ENCODE assay signal across 17 cellular contexts in the genomic region with DNA sequence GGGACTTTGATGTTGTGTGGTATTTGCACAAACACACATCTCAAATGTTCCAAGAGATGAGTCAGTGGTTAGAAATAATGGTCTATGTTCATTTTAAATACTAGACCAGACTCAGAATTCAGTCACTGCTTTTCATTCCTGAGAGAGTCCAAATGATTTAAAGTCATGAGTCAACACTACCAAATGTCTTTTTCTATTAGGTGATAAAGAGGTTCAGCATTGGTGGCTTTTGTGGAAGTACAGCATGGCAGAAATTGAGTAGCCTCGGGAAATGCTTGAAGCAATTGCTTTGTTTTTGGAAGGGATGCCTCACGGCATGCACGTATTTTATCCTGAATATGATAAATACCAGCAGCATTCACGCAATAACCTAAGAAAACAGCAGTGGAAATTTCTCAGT.
DNase-seq lines count a peak whose midpoint lies in the region; ATAC-seq, FAIRE-seq and TF ChIP-seq lines count a peak whose summit lies in the region.
"Had no signal": no experiment of that assay in that cellular context is flagged by ENCODE, and none has a peak within 500 bp of the region (broad histone marks: within the 10 kb centered on the region; RNA-seq: fewer than 3 reads in every experiment).

No MANE protein-coding gene starts in this region.

- H3K9me3 ChIP-seq in astrocyte (ENCODE audit: insufficient read depth, low read depth, low read length): no peaks in the 10 kb centered on the region
- H3K9me3 ChIP-seq: BLaER1, body of pancreas, transverse colon had no signal

- H3K36me3 ChIP-seq in astrocyte (ENCODE audit: insufficient read depth, low read length): no peaks in the 10 kb centered on the region
- H3K36me3 ChIP-seq: BLaER1, transverse colon had no signal

- peak overlapping the region; percentile 63 for H3K27ac ChIP-seq in astrocyte (ENCODE audit: low read depth, low read length)
- H3K27ac ChIP-seq: BLaER1, body of pancreas, transverse colon had no signal

- peaks cover 7% of the 10 kb centered on the region for H3K4me1 Mint-ChIP-seq in astrocyte (ENCODE audit: low read depth, unreplicated experiment)
- no peaks in the 10 kb centered on the region for H3K4me1 Mint-ChIP-seq in activated T-helper 17 cell treated with anti-CD3 and anti-CD28 coated beads, Interleukin-2, amount 50 U/mL, for 72 hours
- H3K4me1 Mint-ChIP-seq: memory B cell had no signal

- TF ChIP-seq CTCF in AG09319 (IDR thresholded peaks at IDR 0.05; ENCODE audit: low read depth, low read length): no peak
- no peak for TF ChIP-seq CTCF in astrocyte (IDR thresholded peaks at IDR 0.05; ENCODE audit: insufficient read depth, low read depth, low read length)

- FAIRE-seq in astrocyte (lab: Jason Lieb, UNC): peak; percentile 34

- H2AFZ ChIP-seq in astrocyte (ENCODE audit: low read depth, low read length): no peak overlapping the region

- H3K36me3 Mint-ChIP-seq in astrocyte (ENCODE audit: low read depth, unreplicated experiment): no peaks in the 10 kb centered on the region
- H3K36me3 Mint-ChIP-seq in activated T-helper 17 cell treated with anti-CD3 and anti-CD28 coated beads, Interleukin-2, amount 50 U/mL, for 72 hours (ENCODE audit: low read depth): no peaks in the 10 kb centered on the region
- H3K36me3 Mint-ChIP-seq: memory B cell had no signal

- H3K27me3 ChIP-seq in astrocyte (ENCODE audit: insufficient read depth, low read length): no peaks in the 10 kb centered on the region
- H3K27me3 ChIP-seq: BLaER1, body of pancreas, transverse colon had no signal

- no peaks in the 10 kb centered on the region for H3K27me3 Mint-ChIP-seq in astrocyte (ENCODE audit: low read depth, unreplicated experiment)
- H3K27me3 Mint-ChIP-seq in activated T-helper 17 cell treated with anti-CD3 and anti-CD28 coated beads, Interleukin-2, amount 50 U/mL, for 72 hours: no peaks in the 10 kb centered on the region
- H3K27me3 Mint-ChIP-seq: memory B cell had no signal

- no peaks in the 10 kb centered on the region for H3K79me2 ChIP-seq in astrocyte (ENCODE audit: insufficient read depth, low read length)

- H3K9me3 Mint-ChIP-seq in astrocyte (ENCODE audit: unreplicated experiment): no peaks in the 10 kb centered on the region
- peaks cover 4% of the 10 kb centered on the region for H3K9me3 Mint-ChIP-seq in activated T-helper 17 cell treated with anti-CD3 and anti-CD28 coated beads, Interleukin-2, amount 50 U/mL, for 72 hours

- peak overlapping the region; percentile 36 for H3K4me2 ChIP-seq in astrocyte (ENCODE audit: low read length)
- H3K4me2 ChIP-seq: BLaER1 had no signal

- H3K4me3 ChIP-seq in astrocyte (ENCODE audit: insufficient read depth, low read depth, low read length): no peak overlapping the region
- H3K4me3 ChIP-seq: BLaER1, body of pancreas, transverse colon had no signal

- no peak overlapping the region for H3K9ac ChIP-seq in astrocyte (ENCODE audit: low read length)
- H3K9ac ChIP-seq: BLaER1 had no signal

- no peak for ATAC-seq in HG03280 (IDR thresholded peaks at IDR 0.05; ENCODE audit: unreplicated experiment)
- ATAC-seq in activated T-helper 17 cell treated with anti-CD3 and anti-CD28 coated beads, Interleukin-2, amount 50 U/mL, for 72 hours (replicated peaks): no peak
- no peak for ATAC-seq in left lobe of liver
- ATAC-seq: body of pancreas had no signal

- DNase-seq in AG09319 (ENCODE audit: extremely low read depth, low read depth): peak; percentile 23
- DNase-seq in HT1080 (ENCODE audit: low read depth): peak; percentile 72
- DNase-seq in astrocyte (ENCODE audit: low read depth): peak; percentile 95
- DNase-seq in iris pigment epithelial cell (ENCODE audit: low read depth): peak; percentile 22
- no peak for DNase-seq in left lobe of liver (ENCODE audit: low spot score)
- no peak for DNase-seq in dermis blood vessel endothelial cell
- DNase-seq: activated CD8-positive, alpha-beta memory T cell treated with anti-CD3 and anti-CD28 coated beads for 24 hours; activated gamma-delta T cell; body of pancreas; foreskin melanocyte; NCI-H1048; stimulated activated CD4-positive, alpha-beta T cell treated with anti-CD3 and anti-CD28 coated beads, Interleukin-4, amount 100 ng/mL, for 4 hours; transverse colon had no signal

- no peaks in the 10 kb centered on the region for H4K20me1 ChIP-seq in astrocyte (ENCODE audit: insufficient read depth, low read length)
- H4K20me1 ChIP-seq: BLaER1 had no signal

- peaks cover 8% of the 10 kb centered on the region for H3K4me1 ChIP-seq in astrocyte (ENCODE audit: insufficient read depth, low read length)
- H3K4me1 ChIP-seq: BLaER1, transverse colon had no signal

- H3K4me3 Mint-ChIP-seq in astrocyte (ENCODE audit: unreplicated experiment): no peak overlapping the region
- H3K4me3 Mint-ChIP-seq in activated T-helper 17 cell treated with anti-CD3 and anti-CD28 coated beads, Interleukin-2, amount 50 U/mL, for 72 hours: no peak overlapping the region
- H3K4me3 Mint-ChIP-seq: memory B cell had no signal

- H3K27ac Mint-ChIP-seq in astrocyte (ENCODE audit: unreplicated experiment): peak overlapping the region; percentile 26
- no peak overlapping the region for H3K27ac Mint-ChIP-seq in activated T-helper 17 cell treated with anti-CD3 and anti-CD28 coated beads, Interleukin-2, amount 50 U/mL, for 72 hours
- H3K27ac Mint-ChIP-seq: memory B cell had no signal

Comparison
In these comparisons a context has a peak if more than half of its experiments do, and no peak if none do; other contexts are left out.
1. DNase-seq: peak in AG09319 (single experiment), HT1080 (single experiment), astrocyte (single experiment) and iris pigment epithelial cell (single experiment); none in left lobe of liver (single experiment) and dermis blood vessel endothelial cell (single experiment).